ENCODE assay signal across 13 cellular contexts in the genomic region with DNA sequence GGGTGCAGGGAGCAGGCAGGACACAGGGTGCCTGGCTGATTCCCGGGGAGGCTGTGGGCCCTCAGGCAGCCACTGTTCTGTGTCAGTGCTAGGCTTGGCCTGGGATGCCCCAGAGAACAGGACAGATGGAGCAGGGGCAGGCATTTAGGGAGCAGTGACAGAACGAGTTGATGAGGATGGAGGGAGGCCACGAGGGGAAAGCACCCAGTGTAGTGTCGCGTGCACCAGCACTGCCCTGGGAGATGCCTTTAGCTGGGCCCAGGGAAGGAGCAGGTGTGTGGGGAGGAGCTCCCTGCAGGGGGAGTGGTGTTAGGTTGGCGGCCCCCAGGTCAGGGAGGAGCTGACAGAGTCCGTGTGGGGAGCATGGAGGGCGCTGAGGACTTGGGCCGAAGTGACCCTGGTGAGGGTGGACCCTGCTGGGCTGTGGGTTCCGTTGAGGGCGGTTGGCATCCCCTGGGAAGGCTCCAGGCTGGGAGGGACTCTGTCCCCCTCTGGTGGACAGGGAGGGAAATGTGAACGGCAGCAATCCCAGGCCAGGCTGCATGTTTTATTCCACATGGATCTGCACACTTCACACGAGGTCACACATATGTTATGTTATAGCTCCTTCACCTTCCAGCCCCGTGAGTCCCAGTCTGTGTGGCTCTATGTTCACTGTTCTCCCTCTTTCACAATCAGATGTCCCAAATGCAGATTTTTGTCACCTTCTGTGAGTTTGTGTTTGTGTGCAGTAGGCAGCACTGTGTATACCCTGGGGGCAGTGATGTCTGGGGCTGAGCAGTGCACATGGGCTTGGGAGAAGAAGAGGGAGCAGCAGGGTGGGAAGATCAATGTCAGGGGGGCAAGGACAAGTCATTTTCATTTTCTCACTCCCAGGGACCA. TPM values are rescaled to one million over a fixed set of nuclear protein-coding genes. Genes with fewer than 3 reads are reported as not detected.
DNase-seq lines count a peak whose midpoint lies in the region; ATAC-seq, FAIRE-seq and TF ChIP-seq lines count a peak whose summit lies in the region.
"Not testable (repeated sequence)": the region's sequence is repeated elsewhere in the genome, so short reads cannot be mapped to it uniquely, and the experiment has no call there.
"Had no signal": no experiment of that assay in that cellular context is flagged by ENCODE, and none has a peak within 500 bp of the region (broad histone marks: within the 10 kb centered on the region; RNA-seq: fewer than 3 reads in every experiment).

No MANE protein-coding gene starts in this region.

- BruUV-seq in Calu3 (replicated peaks; lab: Mats Ljungman, UMichigan): not testable (repeated sequence)

- not testable (repeated sequence) for H3K4me3 ChIP-seq in astrocyte (ENCODE audit: insufficient read depth, low read depth, low read length); fibroblast of lung (replicated peaks in 1 of 4; ENCODE audit: control extremely low read depth in 1 of 4, insufficient read depth in 1 of 4, low read depth in 3 of 4, low read length in 4 of 4); right lobe of liver; testis

- H3K4me1 Mint-ChIP-seq in Calu3 (ENCODE audit: low read depth, unreplicated experiment): peaks cover 41% of the 10 kb centered on the region
- H3K4me1 Mint-ChIP-seq in astrocyte (ENCODE audit: low read depth, unreplicated experiment): not testable (repeated sequence)

- not testable (repeated sequence) for H3K27ac ChIP-seq in astrocyte (ENCODE audit: low read depth, low read length); fibroblast of lung (ENCODE audit: insufficient read depth, low read length); right lobe of liver; testis

- not testable (repeated sequence) for H4K20me1 ChIP-seq in astrocyte (ENCODE audit: insufficient read depth, low read length); fibroblast of lung (ENCODE audit: control insufficient read depth, extremely low read depth, insufficient read depth, low read length)

- peak; percentile 70 for DNase-seq in Calu3
- DNase-seq in GM20000 (ENCODE audit: low spot score); astrocyte (ENCODE audit: low read depth); fibroblast of lung (ENCODE audit: low read depth in 2 of 2); right lobe of liver: not testable (repeated sequence)
- peak; percentile 8 for DNase-seq in NAMALWA (ENCODE audit: low spot score)
- peak; percentile 32 for DNase-seq in SK-MEL-5 (ENCODE audit: low read depth, low spot score)
- DNase-seq in testis: peak; percentile 17

- not testable (repeated sequence) for TF ChIP-seq POLR2A in right lobe of liver (IDR thresholded peaks at IDR 0.05); testis (IDR thresholded peaks at IDR 0.05)

- intact Hi-C loops in Calu3 (cut with micrococcal nuclease; ENCODE audit: unreplicated experiment): loop anchor here (2.0 kb wide), 1 partner anchor 47 kb away; no protein-coding TSS in a partner anchor
- intact Hi-C loops in right lobe of liver (cut with DNase I); testis (cut with DNase I; ENCODE audit: low total_unique reads): not testable (repeated sequence)

- not testable (repeated sequence) for H3K27me3 ChIP-seq in astrocyte (ENCODE audit: insufficient read depth, low read length); fibroblast of lung (ENCODE audit: control insufficient read depth, insufficient read depth, low read length); right lobe of liver; testis

- WGBS in right lobe of liver (ENCODE audit: insufficient coverage, low coverage, low lambda C conversion rate, missing lambda C conversion rate): 5% methylated on average over 5 of the region's 14 CpGs
- WGBS in testis, 2 donors: 32 to 49% methylated on average over 14 of the region's 14 CpGs

- not testable (repeated sequence) for H3K9me3 Mint-ChIP-seq in Calu3 (ENCODE audit: low read depth, unreplicated experiment)
- peaks cover 16% of the 10 kb centered on the region for H3K9me3 Mint-ChIP-seq in astrocyte (ENCODE audit: unreplicated experiment)

- H3K36me3 ChIP-seq in astrocyte (ENCODE audit: insufficient read depth, low read length); fibroblast of lung (ENCODE audit: control insufficient read depth, insufficient read depth, low read length); right lobe of liver; testis (ENCODE audit: low read depth, missing control alignments): not testable (repeated sequence)

- CTCF ChIA-PET in Calu3 (lab: Charles Lee): interaction anchor here (0.6 to 1.8 kb wide), 3 partner anchors 25 to 107 kb away, joined by 3 to 30 read pairs (median 3); no protein-coding TSS in a partner anchor

- not testable (repeated sequence) for H3K4me2 ChIP-seq in astrocyte (ENCODE audit: low read length); fibroblast of lung (ENCODE audit: extremely low read depth, insufficient read depth, low read length)

- H3K36me3 Mint-ChIP-seq in Calu3 (ENCODE audit: insufficient read depth, unreplicated experiment); astrocyte (ENCODE audit: low read depth, unreplicated experiment): not testable (repeated sequence)

- H3K4me1 ChIP-seq in astrocyte (ENCODE audit: insufficient read depth, low read length); fibroblast of lung (ENCODE audit: control insufficient read depth, extremely low read depth, insufficient read depth, low read length); right lobe of liver; testis: not testable (repeated sequence)

- not testable (repeated sequence) for ATAC-seq in right lobe of liver

- FAIRE-seq in astrocyte (lab: Jason Lieb, UNC): not testable (repeated sequence)

- not testable (repeated sequence) for H3K27ac Mint-ChIP-seq in Calu3 (ENCODE audit: unreplicated experiment); astrocyte (ENCODE audit: unreplicated experiment)

- H3K9ac ChIP-seq in astrocyte (ENCODE audit: low read length); fibroblast of lung (ENCODE audit: insufficient read depth, low read length): not testable (repeated sequence)

- not testable (repeated sequence) for H3K79me2 ChIP-seq in astrocyte (ENCODE audit: insufficient read depth, low read length); fibroblast of lung (ENCODE audit: control insufficient read depth, insufficient read depth, low read length)

- H3K4me3 Mint-ChIP-seq in Calu3 (ENCODE audit: low read depth, unreplicated experiment): peak overlapping the region; percentile 16
- not testable (repeated sequence) for H3K4me3 Mint-ChIP-seq in astrocyte (ENCODE audit: unreplicated experiment)

- not testable (repeated sequence) for H3K9me3 ChIP-seq in astrocyte (ENCODE audit: insufficient read depth, low read depth, low read length); fibroblast of lung (ENCODE audit: control insufficient read depth, insufficient read depth, low read depth, low read length); right lobe of liver; testis

- in situ Hi-C loops in SK-MEL-5 (cut with HindIII; ENCODE audit: low pct_unique_long_range_greater_than_20kb, low sequenced_read_pairs): not testable (repeated sequence)

- H2AFZ ChIP-seq in astrocyte (ENCODE audit: low read depth, low read length); fibroblast of lung (ENCODE audit: low read length): not testable (repeated sequence)

- H3K27me3 Mint-ChIP-seq in Calu3 (ENCODE audit: unreplicated experiment): peaks cover 21% of the 10 kb centered on the region
- H3K27me3 Mint-ChIP-seq in astrocyte (ENCODE audit: low read depth, unreplicated experiment): not testable (repeated sequence)

- TF ChIP-seq CTCF in Calu3 (IDR thresholded peaks at IDR 0.05; ENCODE audit: unreplicated experiment) (peak; percentile 87), GM20000 (IDR thresholded peaks at IDR 0.05; ENCODE audit: extremely low read depth, missing control alignments) (peak; percentile 58), astrocyte (IDR thresholded peaks at IDR 0.05; ENCODE audit: insufficient read depth, low read depth, low read length) (peak; percentile 26), fibroblast of lung (conservative IDR thresholded peaks at IDR 0.05 in 1 of 2, IDR thresholded peaks at IDR 0.05 in 1 of 2; ENCODE audit: low read depth in 1 of 2, low read length in 2 of 2) (peak; percentile 21 to 36), right lobe of liver (IDR thresholded peaks at IDR 0.05) (peak; percentile 21 to 53 (median 40)), testis (IDR thresholded peaks at IDR 0.05) (peak in 1 of 3 experiments; percentile 12)

RNA-seq across cellular contexts. Expression of gene PSG3, which starts 1.7 kb away (rescaled TPM):
- total RNA-seq in Calu3 (2022) (0.20 TPM in 1 of 2 replicates, not detected in the other), astrocyte (0.34 and 0.48 TPM in 2 replicates), fibroblast of lung (not detected in 2 replicates), right lobe of liver (not detected), testis (1 to 10 TPM in 1 of 2 donors, under 1 TPM in 1; 0.25 to 2.0 TPM)
- total RNA-seq in SK-MEL-5 (2014; rRNA removed; shearing (Covaris generic)): not detected in 2 replicates
- polyA plus RNA-seq in SK-MEL-5 (2015; cell fraction: cytosol; rRNA removed): not detected in 2 replicates
- not detected in 2 replicates for polyA plus RNA-seq in SK-MEL-5 (2015; cell fraction: nucleus; rRNA removed)
- polyA plus RNA-seq in fibroblast of lung (0.27 and 0.51 TPM in 2 replicates), testis (ENCODE audit: insufficient read depth, low read depth, low replicate concordance) (5.8 TPM)
- polyA plus RNA-seq in fibroblast of lung (2012): 0.16 and 0.28 TPM in 2 replicates
- polyA minus RNA-seq in fibroblast of lung (ENCODE audit: low replicate concordance): not detected in 2 replicates
- total RNA-seq: activated B cell treated with CpG ODN at 0.5 μM for 24 hours, H1, hepatocyte, left lobe of liver, natural killer cell had no signal
- polyA plus RNA-seq: H1, hepatocyte had no signal

RNA-seq across cellular contexts. Expression of gene PSG8, which starts 23.5 kb away (rescaled TPM):
- not detected in 2 replicates for total RNA-seq in Calu3 (2022)
- 0.21 TPM in 1 of 2 replicates, not detected in the other for total RNA-seq in SK-MEL-5 (2014; rRNA removed; shearing (Covaris generic))
- polyA plus RNA-seq in SK-MEL-5 (2015; cell fraction: cytosol; rRNA removed): 0.20 and 0.26 TPM in 2 replicates
- 0.07 TPM in 1 of 2 replicates, not detected in the other for polyA plus RNA-seq in SK-MEL-5 (2015; cell fraction: nucleus; rRNA removed)
- total RNA-seq in astrocyte: not detected in 2 replicates
- not detected in 2 replicates for total RNA-seq in fibroblast of lung
- polyA plus RNA-seq in fibroblast of lung: 0.14 and 0.40 TPM in 2 replicates
- polyA plus RNA-seq in fibroblast of lung (2012): 0.46 and 0.51 TPM in 2 replicates
- polyA minus RNA-seq in fibroblast of lung (ENCODE audit: low replicate concordance): 1.3 TPM in 1 of 2 replicates, not detected in the other
- not detected for total RNA-seq in right lobe of liver
- not detected for total RNA-seq in testis
- 4.6 TPM for polyA plus RNA-seq in testis (ENCODE audit: insufficient read depth, low read depth, low replicate concordance)
- total RNA-seq: activated B cell treated with CpG ODN at 0.5 μM for 24 hours, H1, hepatocyte, left lobe of liver, natural killer cell had no signal
- polyA plus RNA-seq: H1, hepatocyte had no signal
